Comparison of ENCODE assay signal across 39 cellular contexts in the genomic region with DNA sequence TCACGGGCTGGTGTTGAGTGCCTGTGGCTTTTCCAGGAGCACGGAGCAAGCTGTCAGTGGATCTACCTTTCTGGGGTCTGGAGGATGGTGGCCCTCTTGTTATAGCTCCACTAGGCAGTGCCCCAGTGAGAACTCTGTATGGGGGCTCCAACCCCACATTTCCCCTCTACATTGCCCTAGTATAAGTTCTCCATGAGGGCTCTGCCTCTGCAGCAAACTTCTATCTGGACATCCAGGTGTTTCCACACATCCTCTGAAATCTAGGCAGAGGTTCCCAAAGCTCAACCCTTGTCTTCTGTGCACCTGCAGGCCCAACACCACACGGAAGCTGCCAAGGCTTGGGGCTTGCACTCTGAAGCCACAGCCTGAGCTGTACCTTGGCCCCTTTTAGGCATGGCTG.
"Had no signal": no experiment of that assay in that cellular context is flagged by ENCODE, and none has a peak within 500 bp of the region (broad histone marks: within the 10 kb centered on the region; RNA-seq: fewer than 3 reads in every experiment).

No MANE protein-coding gene starts in this region.

- H3K27me3 ChIP-seq: adrenal gland, ascending aorta, body of pancreas, brain microvascular endothelial cell, breast epithelium, cardiac muscle cell had no signal

- H3K36me3 Mint-ChIP-seq: activated naive CD4-positive, alpha-beta T cell treated with anti-CD3 and anti-CD28 coated beads, Interleukin-2, amount 10 ng/mL, durations not matched to agents 7 days and 5 days; brain had no signal

- DNase-seq: activated effector memory CD4-positive, alpha-beta T cell treated with anti-CD3 and anti-CD28 coated beads, Interleukin-2, amount 50 U/mL, for 16 hours; activated effector memory CD4-positive, alpha-beta T cell treated with Interleukin-2 at 50 U/mL for 16 hours; activated gamma-delta T cell treated with Interleukin-2 at 50 U/mL for 16 hours; activated naive CD4-positive, alpha-beta T cell; activated naive CD4-positive, alpha-beta T cell treated with anti-CD3 and anti-CD28 coated beads for 36 hours; activated naive CD4-positive, alpha-beta T cell treated with anti-CD3 and anti-CD28 coated beads, Interleukin-2, amount 10 ng/mL, durations not matched to agents 7 days and 5 days; activated naive CD4-positive, alpha-beta T cell treated with anti-CD3 and anti-CD28 coated beads, Interleukin-2, amount 50 U/mL, for 16 hours; activated naive CD4-positive, alpha-beta T cell treated with Interleukin-2 at 50 U/mL for 16 hours; activated naive CD8-positive, alpha-beta T cell treated with anti-CD3 and anti-CD28 coated beads for 36 hours; activated naive CD8-positive, alpha-beta T cell treated with anti-CD3 and anti-CD28 coated beads, Interleukin-2, amount 10 ng/mL, durations not matched to agents 7 days and 5 days; activated naive CD8-positive, alpha-beta T cell treated with anti-CD3 and anti-CD28 coated beads, Interleukin-2, amount 50 U/mL, for 24 hours; activated T-cell treated with anti-CD3 and anti-CD28 coated beads, Interleukin-2, amount 50 U/mL, for 1 hour; activated T-cell treated with anti-CD3 and anti-CD28 coated beads, Interleukin-2, amount 50 U/mL, for 24 hours; activated T-cell treated with anti-CD3 and anti-CD28 coated beads, Interleukin-2, amount 50 U/mL, for 4 hours; activated T-cell treated with anti-CD3 and anti-CD28 coated beads, Interleukin-2, amount 50 U/mL, for 48 hours; activated T-cell treated with anti-CD3 and anti-CD28 coated beads, Interleukin-2, amount 50 U/mL, for 72 hours; adrenal gland; amniotic stem cell; amygdala; anterior cingulate cortex; aorta; body of pancreas; brain microvascular endothelial cell; caudate nucleus; central memory CD4-positive, alpha-beta T cell; cerebellar nuclear complex had no signal

- FAIRE-seq: astrocyte, bronchial epithelial cell had no signal

- H3K4me3 Mint-ChIP-seq: activated naive CD4-positive, alpha-beta T cell treated with anti-CD3 and anti-CD28 coated beads for 36 hours; activated naive CD4-positive, alpha-beta T cell treated with anti-CD3 and anti-CD28 coated beads, Interleukin-2, amount 10 ng/mL, durations not matched to agents 7 days and 5 days; activated naive CD4-positive, alpha-beta T cell treated with anti-CD3 and anti-CD28 coated beads, Interleukin-2, amount 50 U/mL, for 24 hours; activated naive CD8-positive, alpha-beta T cell; activated naive CD8-positive, alpha-beta T cell treated with anti-CD3 and anti-CD28 coated beads for 36 hours; activated naive CD8-positive, alpha-beta T cell treated with anti-CD3 and anti-CD28 coated beads, Interleukin-2, amount 10 ng/mL, durations not matched to agents 7 days and 5 days; activated naive CD8-positive, alpha-beta T cell treated with anti-CD3 and anti-CD28 coated beads, Interleukin-2, amount 50 U/mL, for 24 hours; activated T-cell treated with anti-CD3 and anti-CD28 coated beads, Interleukin-2, amount 50 U/mL, for 24 hours; activated T-cell treated with anti-CD3 and anti-CD28 coated beads, Interleukin-2, amount 50 U/mL, for 4 hours; activated T-cell treated with anti-CD3 and anti-CD28 coated beads, Interleukin-2, amount 50 U/mL, for 72 hours; activated T-helper 1 cell treated with anti-CD3 and anti-CD28 coated beads, Interleukin-12 subunit alpha, Interleukin-12 subunit beta, Interleukin-2, Interleukin-4 antibody, amounts not matched to agents 30 ng/mL and 10 ng/mL and 1 ng/mL, durations not matched to agents 14 hours and 24 hours and 36 hours; activated T-helper 17 cell treated with anti-CD3 and anti-CD28 coated beads, Interleukin-2, amount 50 U/mL, for 72 hours; brain; central memory CD8-positive, alpha-beta T cell had no signal

- H3K4me3 ChIP-seq: adrenal gland, ascending aorta, body of pancreas, breast epithelium, cardiac muscle cell had no signal

- H3K4me1 Mint-ChIP-seq: activated naive CD4-positive, alpha-beta T cell treated with anti-CD3 and anti-CD28 coated beads, Interleukin-2, amount 10 ng/mL, durations not matched to agents 7 days and 5 days; brain; central memory CD8-positive, alpha-beta T cell had no signal

- ATAC-seq: activated naive CD4-positive, alpha-beta T cell treated with anti-CD3 and anti-CD28 coated beads, Interleukin-2, amount 50 U/mL, for 72 hours; activated naive CD8-positive, alpha-beta T cell treated with anti-CD3 and anti-CD28 coated beads, Interleukin-2, amount 50 U/mL, for 24 hours; activated T-cell treated with anti-CD3 and anti-CD28 coated beads, Interleukin-2, amount 50 U/mL, for 4 hours; activated T-cell treated with anti-CD3 and anti-CD28 coated beads, Interleukin-2, amount 50 U/mL, for 72 hours; activated T-helper 17 cell treated with anti-CD3 and anti-CD28 coated beads, Interleukin-2, amount 50 U/mL, for 72 hours; body of pancreas had no signal

- H3K27ac Mint-ChIP-seq: activated naive CD4-positive, alpha-beta T cell treated with anti-CD3 and anti-CD28 coated beads for 36 hours; activated naive CD4-positive, alpha-beta T cell treated with anti-CD3 and anti-CD28 coated beads, Interleukin-2, amount 10 ng/mL, durations not matched to agents 7 days and 5 days; activated naive CD4-positive, alpha-beta T cell treated with anti-CD3 and anti-CD28 coated beads, Interleukin-2, amount 50 U/mL, for 24 hours; activated naive CD8-positive, alpha-beta T cell treated with anti-CD3 and anti-CD28 coated beads for 36 hours; activated naive CD8-positive, alpha-beta T cell treated with anti-CD3 and anti-CD28 coated beads, Interleukin-2, amount 10 ng/mL, durations not matched to agents 7 days and 5 days; activated naive CD8-positive, alpha-beta T cell treated with anti-CD3 and anti-CD28 coated beads, Interleukin-2, amount 50 U/mL, for 24 hours; activated T-cell treated with anti-CD3 and anti-CD28 coated beads, Interleukin-2, amount 50 U/mL, for 24 hours; activated T-cell treated with anti-CD3 and anti-CD28 coated beads, Interleukin-2, amount 50 U/mL, for 72 hours; activated T-helper 1 cell treated with anti-CD3 and anti-CD28 coated beads, Interleukin-12 subunit alpha, Interleukin-12 subunit beta, Interleukin-2, Interleukin-4 antibody, amounts not matched to agents 30 ng/mL and 10 ng/mL and 1 ng/mL, durations not matched to agents 14 hours and 24 hours and 36 hours; activated T-helper 17 cell treated with anti-CD3 and anti-CD28 coated beads, Interleukin-2, amount 50 U/mL, for 72 hours; activated T-helper 2 cell treated with anti-CD3 and anti-CD28 coated beads, Interferon-gamma antibody, Interleukin-2, Interleukin-4, amounts not matched to agents 10 μg/mL and 5 μg/mL and 100 μg/mL, durations not matched to agents 14 hours and 24 hours and 36 hours; brain had no signal

- H3K27me3 Mint-ChIP-seq: activated naive CD4-positive, alpha-beta T cell treated with anti-CD3 and anti-CD28 coated beads, Interleukin-2, amount 10 ng/mL, durations not matched to agents 7 days and 5 days; activated naive CD4-positive, alpha-beta T cell treated with anti-CD3 and anti-CD28 coated beads, Interleukin-2, amount 50 U/mL, for 24 hours; activated naive CD8-positive, alpha-beta T cell; activated naive CD8-positive, alpha-beta T cell treated with anti-CD3 and anti-CD28 coated beads for 36 hours; activated naive CD8-positive, alpha-beta T cell treated with anti-CD3 and anti-CD28 coated beads, Interleukin-2, amount 10 ng/mL, durations not matched to agents 7 days and 5 days; activated naive CD8-positive, alpha-beta T cell treated with anti-CD3 and anti-CD28 coated beads, Interleukin-2, amount 50 U/mL, for 24 hours; activated T-cell treated with anti-CD3 and anti-CD28 coated beads, Interleukin-2, amount 50 U/mL, for 24 hours; activated T-helper 17 cell treated with anti-CD3 and anti-CD28 coated beads, Interleukin-2, amount 50 U/mL, for 72 hours; central memory CD8-positive, alpha-beta T cell had no signal

- H3K9me3 Mint-ChIP-seq: activated naive CD4-positive, alpha-beta T cell treated with anti-CD3 and anti-CD28 coated beads, Interleukin-2, amount 10 ng/mL, durations not matched to agents 7 days and 5 days; central memory CD8-positive, alpha-beta T cell had no signal

- H3K36me3 ChIP-seq: adrenal gland, ascending aorta, brain microvascular endothelial cell, breast epithelium, cardiac muscle cell had no signal

- H3K9me3 ChIP-seq: adrenal gland, ascending aorta, body of pancreas had no signal

- H3K4me1 ChIP-seq: adrenal gland, body of pancreas, breast epithelium had no signal

- H3K27ac ChIP-seq: adrenal gland, ascending aorta, body of pancreas, brain microvascular endothelial cell, breast epithelium, cardiac muscle cell had no signal
